In the genomic region with DNA sequence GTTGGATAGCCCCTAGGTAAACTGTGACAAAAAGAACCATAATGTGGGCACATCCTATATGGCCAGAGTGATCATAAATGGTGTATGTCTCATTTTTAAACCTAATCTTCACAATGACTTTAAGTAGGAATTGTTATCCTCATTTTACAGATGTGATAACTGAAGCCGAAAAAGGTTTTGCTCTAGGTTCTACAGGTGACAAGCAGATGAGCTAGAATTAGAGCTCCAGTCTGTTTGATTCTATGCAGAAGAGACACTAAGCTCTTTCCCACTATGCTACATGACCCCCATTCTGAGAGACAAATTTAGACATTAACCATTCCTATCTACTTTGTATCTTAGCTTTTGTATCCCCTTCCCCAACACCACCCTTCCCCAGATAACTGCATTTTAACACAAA, we compare ENCODE assay signal across 17 cellular contexts. TPM values are rescaled to one million over a fixed set of nuclear protein-coding genes. Genes with fewer than 3 reads are reported as not detected.
"Had no signal": no experiment of that assay in that cellular context is flagged by ENCODE, and none has a peak within 500 bp of the region (broad histone marks: within the 10 kb centered on the region; RNA-seq: fewer than 3 reads in every experiment).

No MANE protein-coding gene starts in this region.

- H3K9ac ChIP-seq: neural progenitor cell had no signal

- H3K4me3 Mint-ChIP-seq: activated CD8-positive, alpha-beta T cell treated with anti-CD3 and anti-CD28 coated beads for 36 hours; activated naive CD4-positive, alpha-beta T cell treated with anti-CD3 and anti-CD28 coated beads, Interleukin-2, amount 50 U/mL, for 24 hours; neural progenitor cell had no signal

- H3K36me3 ChIP-seq: neural progenitor cell, pancreas, suprapubic skin, upper lobe of left lung had no signal

- H3K27me3 ChIP-seq: pancreas, suprapubic skin, upper lobe of left lung had no signal

- H3K9me3 ChIP-seq: body of pancreas, pancreas, suprapubic skin, upper lobe of left lung had no signal

- H3K27ac ChIP-seq: body of pancreas, neural progenitor cell, pancreas, suprapubic skin, upper lobe of left lung had no signal

- FAIRE-seq: endometrium had no signal

- H3K4me3 ChIP-seq: body of pancreas, neural progenitor cell, pancreas, suprapubic skin had no signal

- DNase-seq: activated CD4-positive, alpha-beta T cell treated with anti-CD3 and anti-CD28 coated beads for 1 hour; activated CD8-positive, alpha-beta memory T cell treated with anti-CD3 and anti-CD28 coated beads, Interleukin-2, amount 50 U/mL, for 48 hours; activated CD8-positive, alpha-beta T cell treated with anti-CD3 and anti-CD28 coated beads for 36 hours; body of pancreas; left ventricle myocardium superior; pancreas; stimulated activated CD4-positive, alpha-beta T cell treated with anti-CD3 and anti-CD28 coated beads, Interleukin-4, amount 100 ng/mL, for 1 hour; stimulated activated CD8-positive, alpha-beta memory T cell treated with anti-CD3 and anti-CD28 coated beads, Interleukin-4, amount 100 ng/mL, for 48 hours; stimulated activated naive CD8-positive, alpha-beta T cell treated with anti-CD3 and anti-CD28 coated beads, Interleukin-15, Interleukin-2, amounts not matched to agents 100 U/mL and 50 U/mL, for 24 hours; T-helper 9 cell; upper lobe of left lung had no signal

- H3K36me3 Mint-ChIP-seq: neural progenitor cell had no signal

- H2AFZ ChIP-seq: neural progenitor cell had no signal

- H3K27ac Mint-ChIP-seq: activated CD8-positive, alpha-beta T cell treated with anti-CD3 and anti-CD28 coated beads for 36 hours; activated naive CD4-positive, alpha-beta T cell treated with anti-CD3 and anti-CD28 coated beads, Interleukin-2, amount 50 U/mL, for 24 hours; neural progenitor cell had no signal

- H3K4me1 ChIP-seq: neural progenitor cell had no signal

- H3K27me3 Mint-ChIP-seq: activated naive CD4-positive, alpha-beta T cell treated with anti-CD3 and anti-CD28 coated beads, Interleukin-2, amount 50 U/mL, for 24 hours had no signal

- H3K4me2 ChIP-seq: neural progenitor cell had no signal

- H3K4me1 Mint-ChIP-seq: neural progenitor cell had no signal

- H3K9me3 Mint-ChIP-seq: activated CD8-positive, alpha-beta T cell treated with anti-CD3 and anti-CD28 coated beads for 36 hours; activated naive CD4-positive, alpha-beta T cell treated with anti-CD3 and anti-CD28 coated beads, Interleukin-2, amount 50 U/mL, for 24 hours; neural progenitor cell had no signal

RNA-seq across cellular contexts. Expression of gene AREG, which starts 2.0 kb away (rescaled TPM):
- total RNA-seq: cerebellum, myocyte had no signal
